Comparison of ENCODE assay signal across 10 cellular contexts in genomic region chr6:71982385-71982784, GRCh38.
DNase-seq lines count a peak whose midpoint lies in the region; ATAC-seq and TF ChIP-seq lines count a peak whose summit lies in the region.
"Had no signal": no experiment of that assay in that cellular context is flagged by ENCODE, and none has a peak within 500 bp of the region (broad histone marks: within the 10 kb centered on the region; RNA-seq: fewer than 3 reads in every experiment).

No MANE protein-coding gene starts in this region.

- DNase-seq in GM06990 (ENCODE audit: extremely low read depth, insufficient read length) (peak; percentile 44), nucleus accumbens (lab: John Stamatoyannopoulos, UW) (no peak), NCI-H1417 (lab: John Stamatoyannopoulos, UW) (no peak), NCI-H187 treated with DMSO at 0.1 percent for 48 hours (lab: John Stamatoyannopoulos, UW) (no peak), NCI-H146 treated with DMSO at 0.1 percent for 48 hours (lab: John Stamatoyannopoulos, UW; ENCODE audit: unreplicated experiment) (no peak)
- DNase-seq: body of pancreas, NCI-H524 had no signal

- H3K27me3 ChIP-seq in GM06990 (replicated peaks; ENCODE audit: control insufficient read depth, insufficient read depth, low read length): no peaks in the 10 kb centered on the region
- H3K27me3 ChIP-seq: body of pancreas had no signal

- H3K36me3 ChIP-seq in GM06990 (ENCODE audit: control insufficient read depth, insufficient read depth, low read length): no peaks in the 10 kb centered on the region

- H3K4me3 ChIP-seq in GM06990 (replicated peaks; ENCODE audit: low read depth, low read length): no peak overlapping the region
- H3K4me3 ChIP-seq: body of pancreas had no signal

- ATAC-seq in GM19351 (IDR thresholded peaks at IDR 0.05; ENCODE audit: unreplicated experiment) (peak; percentile 89), HG02763 (IDR thresholded peaks at IDR 0.05; ENCODE audit: unreplicated experiment) (peak; percentile 87), HG03521 (IDR thresholded peaks at IDR 0.05; ENCODE audit: unreplicated experiment) (peak; percentile 84)
- ATAC-seq: body of pancreas had no signal

- TF ChIP-seq CTCF in GM06990 (IDR thresholded peaks at IDR 0.05; ENCODE audit: insufficient read depth, low read length, poor library complexity, severe bottlenecking): no peak
